Comparison of ENCODE assay signal across 19 cellular contexts in genomic region chr4:98606879-98607278, GRCh38. TPM values are rescaled to one million over a fixed set of nuclear protein-coding genes. Genes with fewer than 3 reads are reported as not detected.
DNase-seq lines count a peak whose midpoint lies in the region; ATAC-seq and TF ChIP-seq lines count a peak whose summit lies in the region.
"Had no signal": no experiment of that assay in that cellular context is flagged by ENCODE, and none has a peak within 500 bp of the region (broad histone marks: within the 10 kb centered on the region; RNA-seq: fewer than 3 reads in every experiment).

No MANE protein-coding gene starts in this region.

- ATAC-seq in HG03432 (IDR thresholded peaks at IDR 0.05; ENCODE audit: unreplicated experiment) = no peak
- no peak for ATAC-seq in body of pancreas
- ATAC-seq: CD8-positive, alpha-beta T cell; HepG2 had no signal

- WGBS in endodermal cell (ENCODE audit: insufficient coverage in 1 of 2, insufficient read length in 1 of 2), 2 experiments = 76 to 78% methylated on average over 3 to 6 of the region's 6 CpGs
- WGBS in body of pancreas, 2 donors = 84 to 89% methylated on average over 6 of the region's 6 CpGs

- H3K27me3 Mint-ChIP-seq in endodermal cell (ENCODE audit: insufficient read depth) (no peaks in the 10 kb centered on the region), type B pancreatic cell (no peaks in the 10 kb centered on the region)
- H3K27me3 Mint-ChIP-seq: B cell, IgD-negative memory B cell had no signal

- H3K27me3 ChIP-seq in H7 (ENCODE audit: control insufficient read depth, insufficient read depth, low read length) = no peaks in the 10 kb centered on the region
- no peaks in the 10 kb centered on the region for H3K27me3 ChIP-seq in endodermal cell (ENCODE audit: control insufficient read depth, insufficient read depth, low read length, poor library complexity, severe bottlenecking)
- no peaks in the 10 kb centered on the region for H3K27me3 ChIP-seq in iPS-20b (ENCODE audit: insufficient read depth, low read length)
- H3K27me3 ChIP-seq in body of pancreas = no peaks in the 10 kb centered on the region
- H3K27me3 ChIP-seq: BLaER1 treated with 17β-estradiol and CSF1 and Interleukin-3, amounts not matched to agents 10 nM and 100 nM had no signal

- H3K9me3 ChIP-seq in endodermal cell (ENCODE audit: control insufficient read depth, low read length) = no peaks in the 10 kb centered on the region
- H3K9me3 ChIP-seq in iPS-20b (ENCODE audit: insufficient read depth, low read depth, low read length) = no peaks in the 10 kb centered on the region
- no peaks in the 10 kb centered on the region for H3K9me3 ChIP-seq in body of pancreas
- H3K9me3 ChIP-seq: BLaER1 treated with 17β-estradiol and CSF1 and Interleukin-3, amounts not matched to agents 10 nM and 100 nM; HAP-1 had no signal

- H3K9ac ChIP-seq in endodermal cell (ENCODE audit: extremely low read depth, low read length, poor library complexity, severe bottlenecking) (no peak overlapping the region), iPS-20b (ENCODE audit: low read depth, low read length) (no peak overlapping the region)
- H3K9ac ChIP-seq: BLaER1 treated with 17β-estradiol and CSF1 and Interleukin-3, amounts not matched to agents 10 nM and 100 nM had no signal

- H3K9me3 Mint-ChIP-seq in endodermal cell = no peaks in the 10 kb centered on the region
- peaks cover 13% of the 10 kb centered on the region for H3K9me3 Mint-ChIP-seq in type B pancreatic cell
- H3K9me3 Mint-ChIP-seq: CD8-positive, alpha-beta T cell had no signal

- TF ChIP-seq CTCF in endodermal cell (conservative IDR thresholded peaks at IDR 0.05) (no peak), type B pancreatic cell (conservative IDR thresholded peaks at IDR 0.05) (no peak), body of pancreas (IDR thresholded peaks at IDR 0.05) (no peak)

- no peak overlapping the region for H3K4me3 Mint-ChIP-seq in endodermal cell
- H3K4me3 Mint-ChIP-seq in type B pancreatic cell = no peak overlapping the region
- H3K4me3 Mint-ChIP-seq: B cell; CD8-positive, alpha-beta T cell; IgD-negative memory B cell had no signal

- H3K27ac ChIP-seq in endodermal cell (ENCODE audit: low read depth, low read length) = no peak overlapping the region
- peak overlapping the region; percentile 39 for H3K27ac ChIP-seq in iPS-20b (ENCODE audit: low read length)
- no peak overlapping the region for H3K27ac ChIP-seq in body of pancreas
- H3K27ac ChIP-seq: BLaER1 treated with 17β-estradiol and CSF1 and Interleukin-3, amounts not matched to agents 10 nM and 100 nM had no signal

- intact Hi-C loops in body of pancreas (cut with DNase I) = no loop called here

- H3K27ac Mint-ChIP-seq in endodermal cell = no peak overlapping the region
- peak overlapping the region; percentile 90 for H3K27ac Mint-ChIP-seq in type B pancreatic cell
- H3K27ac Mint-ChIP-seq: B cell; CD8-positive, alpha-beta T cell; IgD-negative memory B cell had no signal

- H3K4me3 ChIP-seq in H7 (ENCODE audit: insufficient read depth, low read depth, low read length) (no peak overlapping the region), endodermal cell (ENCODE audit: low read length) (no peak overlapping the region), iPS-20b (ENCODE audit: low read length) (no peak overlapping the region), body of pancreas (no peak overlapping the region)
- H3K4me3 ChIP-seq: BLaER1 treated with 17β-estradiol and CSF1 and Interleukin-3, amounts not matched to agents 10 nM and 100 nM; HAP-1 had no signal

- H3K36me3 ChIP-seq in H7 (replicated peaks; ENCODE audit: control insufficient read depth, insufficient read depth, low read length) (no peaks in the 10 kb centered on the region), endodermal cell (ENCODE audit: control insufficient read depth, insufficient read depth, low read length) (no peaks in the 10 kb centered on the region), iPS-20b (ENCODE audit: insufficient read depth, low read depth, low read length) (no peaks in the 10 kb centered on the region), body of pancreas (replicated peaks in 1 of 2; ENCODE audit: insufficient read depth in 1 of 2, low read depth in 2 of 2) (no peaks in the 10 kb centered on the region)
- H3K36me3 ChIP-seq: BLaER1 treated with 17β-estradiol and CSF1 and Interleukin-3, amounts not matched to agents 10 nM and 100 nM; HAP-1 had no signal

- H3K36me3 Mint-ChIP-seq in endodermal cell (ENCODE audit: low read depth) (no peaks in the 10 kb centered on the region), type B pancreatic cell (peaks cover under 1% of the 10 kb centered on the region)
- H3K36me3 Mint-ChIP-seq: CD8-positive, alpha-beta T cell; IgD-negative memory B cell had no signal

- DNase-seq in H7 (peak; percentile 48), endodermal cell (peak; percentile 57), type B pancreatic cell (ENCODE audit: extremely low spot score, unreplicated experiment) (no peak), body of pancreas (no peak), cerebellar cortex (ENCODE audit: low spot score) (no peak)
- DNase-seq: Calu3; CD8-positive, alpha-beta T cell; DMS53; DND-41; EL; GOT3; KBM-7 had no signal

- H3K4me1 ChIP-seq in endodermal cell (ENCODE audit: control insufficient read depth, insufficient read depth, low read length) = peaks cover 3% of the 10 kb centered on the region
- peaks cover 39% of the 10 kb centered on the region for H3K4me1 ChIP-seq in iPS-20b (ENCODE audit: insufficient read depth, low read length)
- H3K4me1 ChIP-seq in body of pancreas = no peaks in the 10 kb centered on the region
- H3K4me1 ChIP-seq: BLaER1 treated with 17β-estradiol and CSF1 and Interleukin-3, amounts not matched to agents 10 nM and 100 nM had no signal

- H3K4me1 Mint-ChIP-seq in endodermal cell (peaks cover 38% of the 10 kb centered on the region), type B pancreatic cell (ENCODE audit: unreplicated experiment) (peaks cover 37% of the 10 kb centered on the region)

- no peak for TF ChIP-seq POLR2A in body of pancreas (IDR thresholded peaks at IDR 0.05)

RNA-seq across cellular contexts. Expression of gene TSPAN5, which starts 51.5 kb away (rescaled TPM):
- 4.3 and 6.6 TPM in 2 replicates for total RNA-seq in H7 (2014; rRNA removed; shearing (Covaris generic))
- total RNA-seq in endodermal cell (10 to 100 TPM in 1 of 2 donors, 1 to 10 TPM in 1; 7.4 to 11.8 TPM), type B pancreatic cell (ENCODE audit: low replicate concordance) (26.9 and 33.8 TPM in 2 replicates), body of pancreas (1 to 10 TPM; 1.8 to 2.0 TPM)
- 21.9 TPM for polyA plus RNA-seq in endodermal cell (2013, experiment 1 of 2)
- polyA plus RNA-seq in endodermal cell (2013, experiment 2 of 2) = 21.6 TPM

Comparison
In these comparisons a context has a peak if more than half of its experiments do, and no peak if none do; other contexts are left out.
1. DNase-seq: peak in H7 (single experiment) and endodermal cell (single experiment); none in type B pancreatic cell (single experiment), body of pancreas (0 of 4) and cerebellar cortex (single experiment).